Comparison of ENCODE assay signal across 8 cellular contexts in the genomic region with DNA sequence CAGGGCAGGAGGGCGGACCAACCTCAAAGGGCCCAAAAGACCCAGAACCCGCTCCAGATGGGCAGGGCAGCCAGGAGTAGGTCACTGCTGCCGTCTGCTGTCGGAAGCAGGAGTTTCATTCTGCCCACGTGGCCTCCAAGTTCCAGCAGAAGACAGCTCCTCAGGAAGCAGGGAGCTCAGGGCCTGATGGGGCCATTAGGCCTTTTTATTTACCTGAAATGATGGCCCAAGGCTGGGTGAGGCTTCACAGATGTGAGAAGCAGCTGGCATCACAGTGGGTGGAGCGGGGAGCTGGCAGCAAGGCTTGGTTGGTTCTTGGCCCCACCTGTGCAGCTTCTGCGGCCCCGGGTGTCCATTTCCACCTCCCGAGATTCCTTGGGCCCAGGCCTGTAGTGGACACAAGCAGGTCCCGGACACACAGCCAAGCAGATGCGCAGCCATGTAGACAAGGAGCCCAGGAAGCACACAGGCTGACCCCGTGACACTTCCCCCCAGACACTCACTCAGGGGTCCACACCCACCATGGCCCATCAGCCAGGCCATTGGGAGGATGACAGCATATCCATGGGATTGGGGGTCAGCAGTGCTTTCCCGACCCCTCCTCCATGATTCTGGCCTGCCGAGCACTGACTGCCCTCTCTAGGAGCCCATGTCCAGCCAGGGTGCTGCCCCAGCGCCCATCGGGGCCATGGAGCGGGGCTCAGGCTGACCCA. TPM values are rescaled to one million over a fixed set of nuclear protein-coding genes. Genes with fewer than 3 reads are reported as not detected.
DNase-seq lines count a peak whose midpoint lies in the region; ATAC-seq, FAIRE-seq and TF ChIP-seq lines count a peak whose summit lies in the region.

No MANE protein-coding gene starts in this region.

- H3K4me3 Mint-ChIP-seq in activated naive CD8-positive, alpha-beta T cell: no peak overlapping the region
- H3K4me3 Mint-ChIP-seq in activated naive CD8-positive, alpha-beta T cell treated with anti-CD3 and anti-CD28 coated beads, Interleukin-2, amount 50 U/mL, for 24 hours: no peak overlapping the region

- H4K20me1 ChIP-seq in HepG2 (ENCODE audit: insufficient read depth, low read length): no peaks in the 10 kb centered on the region

- no peak overlapping the region for H2AFZ ChIP-seq in HepG2 (ENCODE audit: low read length)

- peaks cover 5% of the 10 kb centered on the region; the same call in 1 of the 2 replicates for H3K4me1 ChIP-seq in HepG2 (ENCODE audit: insufficient read depth, low read length)
- H3K4me1 ChIP-seq in vagina: peaks cover 21% of the 10 kb centered on the region

- no peaks in the 10 kb centered on the region for H3K36me3 Mint-ChIP-seq in activated naive CD8-positive, alpha-beta T cell
- H3K36me3 Mint-ChIP-seq in activated naive CD8-positive, alpha-beta T cell treated with anti-CD3 and anti-CD28 coated beads, Interleukin-2, amount 50 U/mL, for 24 hours (ENCODE audit: low read depth): no peaks in the 10 kb centered on the region

- H3K4me1 Mint-ChIP-seq in activated naive CD8-positive, alpha-beta T cell (ENCODE audit: low read depth): peaks cover 5% of the 10 kb centered on the region
- peaks cover 4% of the 10 kb centered on the region for H3K4me1 Mint-ChIP-seq in activated naive CD8-positive, alpha-beta T cell treated with anti-CD3 and anti-CD28 coated beads, Interleukin-2, amount 50 U/mL, for 24 hours

- 13% methylated on average over 4 of the region's 17 CpGs for WGBS in HepG2 (ENCODE audit: low lambda C conversion rate)

- DNase-seq in activated naive CD8-positive, alpha-beta T cell treated with anti-CD3 and anti-CD28 coated beads, Interleukin-2, amount 50 U/mL, for 24 hours: no peak
- peak; percentile 63 to 71 for DNase-seq in cardiac fibroblast (ENCODE audit: low read depth in 2 of 2)
- DNase-seq in HepG2 (ENCODE audit: low spot score): no peak
- DNase-seq in vagina (ENCODE audit: extremely low spot score in 2 of 2): no peak
- no peak for DNase-seq in NCI-H128 (lab: John Stamatoyannopoulos, UW; ENCODE audit: unreplicated experiment)

- peak overlapping the region; percentile 61 for H3K27ac Mint-ChIP-seq in activated naive CD8-positive, alpha-beta T cell
- H3K27ac Mint-ChIP-seq in activated naive CD8-positive, alpha-beta T cell treated with anti-CD3 and anti-CD28 coated beads, Interleukin-2, amount 50 U/mL, for 24 hours: no peak overlapping the region

- H3K27me3 ChIP-seq in HepG2 (ENCODE audit: control insufficient read depth in 1 of 2, insufficient read depth in 2 of 2, low read length in 2 of 2): peaks cover 4 to 7% of the 10 kb centered on the region in 2 experiments; a peak in 3 of 5 replicates
- no peaks in the 10 kb centered on the region for H3K27me3 ChIP-seq in vagina

- no peaks in the 10 kb centered on the region for H3K9me3 ChIP-seq in HepG2 (ENCODE audit: low read length)
- H3K9me3 ChIP-seq in vagina: no peaks in the 10 kb centered on the region

- H3K79me2 ChIP-seq in HepG2 (ENCODE audit: insufficient read depth, low read length): no peaks in the 10 kb centered on the region

- no TSS peak for BruUV-seq in HepG2 (replicated peaks; lab: Mats Ljungman, UMichigan)

- TF ChIP-seq EP300 in HepG2 (IDR thresholded peaks at IDR 0.05; ENCODE audit: low read depth in 2 of 2, low read length in 2 of 2): no peak
- no peak for TF ChIP-seq EP300 in HepG2 (CRISPR knock-in tag; IDR thresholded peaks at IDR 0.05; ENCODE audit: borderline replicate concordance)

- H3K9me3 Mint-ChIP-seq in activated naive CD8-positive, alpha-beta T cell (ENCODE audit: low read depth): no peaks in the 10 kb centered on the region
- H3K9me3 Mint-ChIP-seq in activated naive CD8-positive, alpha-beta T cell treated with anti-CD3 and anti-CD28 coated beads, Interleukin-2, amount 50 U/mL, for 24 hours: no peaks in the 10 kb centered on the region

- no peak overlapping the region for H3K27ac ChIP-seq in HepG2 (ENCODE audit: extremely low read length, insufficient read depth, low read length)
- H3K27ac ChIP-seq in vagina: peak overlapping the region; percentile 35

- intact Hi-C loops in HepG2 (cut with micrococcal nuclease; ENCODE audit: unreplicated experiment) (no loop called here), vagina (cut with DNase I) (no loop called here)

- in situ Hi-C loops in HepG2 (cut with HindIII; ENCODE audit: extremely low pct_ligation_motif_present, low pct_unique_long_range_greater_than_20kb): no loop called here

- no peaks in the 10 kb centered on the region for H3K27me3 Mint-ChIP-seq in activated naive CD8-positive, alpha-beta T cell
- no peaks in the 10 kb centered on the region for H3K27me3 Mint-ChIP-seq in activated naive CD8-positive, alpha-beta T cell treated with anti-CD3 and anti-CD28 coated beads, Interleukin-2, amount 50 U/mL, for 24 hours

- ATAC-seq in activated naive CD8-positive, alpha-beta T cell treated with anti-CD3 and anti-CD28 coated beads, Interleukin-2, amount 50 U/mL, for 24 hours: no peak
- ATAC-seq in HepG2 (peak; percentile 32; the same call in 2 of the 3 replicates), HG02763 (IDR thresholded peaks at IDR 0.05; ENCODE audit: unreplicated experiment) (no peak), GM21825 (IDR thresholded peaks at IDR 0.05; ENCODE audit: unreplicated experiment) (no peak)

- peak; percentile 84 for TF ChIP-seq CTCF in cardiac fibroblast (IDR thresholded peaks at IDR 0.05; ENCODE audit: low read depth, low read length)
- TF ChIP-seq CTCF in HepG2 (CRISPR knock-in tag; IDR thresholded peaks at IDR 0.05): peak; percentile 73
- peak in 2 of 3 experiments; percentile 46 to 83 for TF ChIP-seq CTCF in vagina (IDR thresholded peaks at IDR 0.05)

- 0 out of 2 replicates have a peak, but pooled peaks have one; percentile 41 for TF ChIP-seq RAD21 in HepG2 (CRISPR knock-in tag; IDR thresholded peaks at IDR 0.05)

- CTCF ChIA-PET in HepG2 (lab: Yijun Ruan, JAX; ENCODE audit: low intra/inter-chr PET ratio, low total read pairs): interaction anchor here (1.5 kb wide), 1 partner anchor 131 kb away, joined by 6 read pairs; no protein-coding TSS in a partner anchor

- no peak for FAIRE-seq in HepG2 (lab: Jason Lieb, UNC)

- H3K36me3 ChIP-seq in HepG2 (replicated peaks in 1 of 2; ENCODE audit: control insufficient read depth in 1 of 2, insufficient read depth in 2 of 2, low read length in 2 of 2): no peaks in the 10 kb centered on the region
- H3K36me3 ChIP-seq in vagina: no peaks in the 10 kb centered on the region

- H3K4me3 ChIP-seq in cardiac fibroblast (replicated peaks in 1 of 2; ENCODE audit: low read depth in 2 of 2, low read length in 2 of 2) (no peak overlapping the region), HepG2 (replicated peaks in 1 of 3; ENCODE audit: insufficient read depth in 1 of 3, low read depth in 2 of 3, low read length in 3 of 3) (no peak overlapping the region), vagina (no peak overlapping the region)

- H3K9ac ChIP-seq in HepG2 (ENCODE audit: insufficient read depth, low read depth, low read length): no peak overlapping the region

- no peak overlapping the region for H3K4me2 ChIP-seq in HepG2 (ENCODE audit: low read depth, low read length)

- TF ChIP-seq POLR2A in HepG2 (IDR thresholded peaks at IDR 0.05; ENCODE audit: insufficient read depth in 1 of 2, low read depth in 2 of 2, low read length in 2 of 2) (no peak), vagina (IDR thresholded peaks at IDR 0.05) (no peak)

- POLR2A ChIA-PET in HepG2 (lab: Yijun Ruan, JAX): no interaction called here

TF ChIP-seq in HepG2, 621 proteins besides CTCF, POLR2A, EP300 and RAD21 (continues in another document):
- TF ChIP-seq, protein P1, sequence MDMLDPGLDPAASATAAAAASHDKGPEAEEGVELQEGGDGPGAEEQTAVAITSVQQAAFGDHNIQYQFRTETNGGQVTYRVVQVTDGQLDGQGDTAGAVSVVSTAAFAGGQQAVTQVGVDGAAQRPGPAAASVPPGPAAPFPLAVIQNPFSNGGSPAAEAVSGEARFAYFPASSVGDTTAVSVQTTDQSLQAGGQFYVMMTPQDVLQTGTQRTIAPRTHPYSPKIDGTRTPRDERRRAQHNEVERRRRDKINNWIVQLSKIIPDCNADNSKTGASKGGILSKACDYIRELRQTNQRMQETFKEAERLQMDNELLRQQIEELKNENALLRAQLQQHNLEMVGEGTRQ (IDR thresholded peaks at IDR 0.05; ENCODE audit: low read depth, low read length): no peak
- TF ChIP-seq, protein P1 (CRISPR knock-in tag; IDR thresholded peaks at IDR 0.05; ENCODE audit: borderline replicate concordance): peak; percentile 26; the same call in 1 of the 2 replicates
- TF ChIP-seq STAG1 (CRISPR knock-in tag; IDR thresholded peaks at IDR 0.05): peak; percentile 77
- no peak for TF ChIP-seq RNF2 (conservative IDR thresholded peaks at IDR 0.05; ENCODE audit: low read depth)

RNA-seq across cellular contexts. Expression of a gene that starts 26.4 kb away (rescaled TPM):
- not detected in 2 replicates for total RNA-seq in HepG2 (2016; rRNA removed; fragmentation: Illumina TruSeq; extraction: Trizol)
- not detected in 2 replicates for total RNA-seq in HepG2 (2016; cell fraction: cytosol; rRNA removed; fragmentation: Illumina TruSeq; extraction: Trizol; ENCODE audit: low read depth)
- total RNA-seq in HepG2 (2016; cell fraction: insoluble cytoplasmic fraction; rRNA removed; fragmentation: Illumina TruSeq; extraction: Trizol): not detected in 2 replicates
- total RNA-seq in HepG2 (2016; cell fraction: membrane; rRNA removed; fragmentation: Illumina TruSeq; extraction: Trizol): not detected in 2 replicates
- total RNA-seq in HepG2 (2016; cell fraction: nucleus; rRNA removed; fragmentation: Illumina TruSeq; extraction: Trizol): not detected in 2 replicates
- polyA plus RNA-seq in HepG2 (2011; rRNA removed): 0.01 TPM in 1 of 2 replicates, not detected in the other
- not detected in 2 replicates for polyA plus RNA-seq in HepG2 (2011; cell fraction: cytosol; rRNA removed)
- 0.03 TPM in 1 of 2 replicates, not detected in the other for polyA plus RNA-seq in HepG2 (2011; cell fraction: nucleus; rRNA removed)
- not detected in 2 replicates for polyA plus RNA-seq in HepG2 (2012)
- not detected in 2 replicates for polyA plus RNA-seq in HepG2 (2016; cell fraction: cytosol; fragmentation: Illumina TruSeq; extraction: Trizol; ENCODE audit: low read depth)
- not detected in 2 replicates for polyA plus RNA-seq in HepG2 (2016; cell fraction: insoluble cytoplasmic fraction; fragmentation: Illumina TruSeq; extraction: Trizol; ENCODE audit: low read depth)
- polyA plus RNA-seq in HepG2 (2016; cell fraction: membrane; fragmentation: Illumina TruSeq; extraction: Trizol; ENCODE audit: low read depth): not detected in 2 replicates
- not detected in 2 replicates for polyA plus RNA-seq in HepG2 (2016; cell fraction: nucleus; fragmentation: Illumina TruSeq; extraction: Trizol; ENCODE audit: insufficient read depth, low read depth)
- polyA minus RNA-seq in HepG2 (2011; rRNA and poly(A)+ RNA removed; ENCODE audit: low replicate concordance): 1.9 TPM in 1 of 2 replicates, not detected in the other
- polyA minus RNA-seq in HepG2 (2011; cell fraction: cytosol; rRNA and poly(A)+ RNA removed): not detected in 2 replicates
- 0.13 TPM in 1 of 2 replicates, not detected in the other for polyA minus RNA-seq in HepG2 (2011; cell fraction: nucleus; rRNA and poly(A)+ RNA removed)
- total RNA-seq in vagina: not detected

Comparison
In these comparisons a context has a peak if more than half of its experiments do, and no peak if none do; other contexts are left out.
1. DNase-seq: peak in cardiac fibroblast (2 of 2); none in activated naive CD8-positive, alpha-beta T cell treated with anti-CD3 and anti-CD28 coated beads, Interleukin-2, amount 50 U/mL, for 24 hours (single experiment), HepG2 (single experiment), vagina (0 of 2) and NCI-H128 (single experiment).
2. Peak in every context shown above with its lines, with median percentiles within 50 percentile points of each other: CTCF ChIP-seq.